ENCODE assay signal across 28 cellular contexts in the genomic region with DNA sequence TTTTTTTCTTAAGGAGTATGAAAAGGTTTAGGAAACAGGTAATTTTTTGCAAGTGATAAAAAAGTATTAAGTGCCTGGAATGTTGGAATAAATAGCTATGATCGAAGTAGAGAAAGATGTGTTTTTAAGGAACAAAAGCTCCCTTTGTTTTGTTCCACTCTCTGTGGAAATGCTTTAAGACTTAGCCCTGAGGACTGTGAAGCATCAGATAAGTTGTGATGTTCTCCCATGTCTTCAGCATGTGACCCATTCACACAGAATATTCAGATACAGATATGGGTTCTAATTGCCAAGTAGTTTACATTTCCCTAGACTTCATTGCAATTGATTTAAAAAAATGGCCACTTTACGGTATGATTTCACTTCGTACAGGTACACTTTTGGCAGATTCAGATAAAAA.
"Had no signal": no experiment of that assay in that cellular context is flagged by ENCODE, and none has a peak within 500 bp of the region (broad histone marks: within the 10 kb centered on the region; RNA-seq: fewer than 3 reads in every experiment).

No MANE protein-coding gene starts in this region.

- H3K27me3 Mint-ChIP-seq: activated CD4-positive, alpha-beta memory T cell treated with anti-CD3 and anti-CD28 coated beads for 36 hours; activated CD4-positive, alpha-beta T cell treated with anti-CD3 and anti-CD28 coated beads for 36 hours; activated CD4-positive, alpha-beta T cell treated with anti-CD3 and anti-CD28 coated beads, Interleukin-2, amount 10 ng/mL, durations not matched to agents 24 days and 14 days; activated naive CD4-positive, alpha-beta T cell treated with anti-CD3 and anti-CD28 coated beads, Interleukin-2, amount 10 ng/mL, durations not matched to agents 7 days and 5 days; activated naive CD8-positive, alpha-beta T cell treated with anti-CD3 and anti-CD28 coated beads, Interleukin-2, amount 10 ng/mL, durations not matched to agents 7 days and 5 days; activated T-cell treated with anti-CD3 and anti-CD28 coated beads, Interleukin-2, amount 50 U/mL, for 24 hours had no signal

- H3K9me3 Mint-ChIP-seq: activated CD4-positive, alpha-beta memory T cell treated with anti-CD3 and anti-CD28 coated beads for 36 hours; activated CD4-positive, alpha-beta T cell treated with anti-CD3 and anti-CD28 coated beads, Interleukin-2, amount 10 ng/mL, durations not matched to agents 24 days and 14 days; activated naive CD4-positive, alpha-beta T cell treated with anti-CD3 and anti-CD28 coated beads, Interleukin-2, amount 10 ng/mL, durations not matched to agents 7 days and 5 days; activated naive CD4-positive, alpha-beta T cell treated with anti-CD3 and anti-CD28 coated beads, Interleukin-2, amount 50 U/mL, for 72 hours; activated naive CD8-positive, alpha-beta T cell treated with anti-CD3 and anti-CD28 coated beads, Interleukin-2, amount 10 ng/mL, durations not matched to agents 7 days and 5 days; activated T-cell treated with anti-CD3 and anti-CD28 coated beads, Interleukin-2, amount 50 U/mL, for 24 hours; activated T-cell treated with anti-CD3 and anti-CD28 coated beads, Interleukin-2, amount 50 U/mL, for 72 hours had no signal

- DNase-seq: activated CD4-positive, alpha-beta memory T cell treated with anti-CD3 and anti-CD28 coated beads for 36 hours; activated CD4-positive, alpha-beta T cell treated with anti-CD3 and anti-CD28 coated beads for 36 hours; activated CD4-positive, alpha-beta T cell treated with anti-CD3 and anti-CD28 coated beads, Interleukin-2, amount 10 ng/mL, durations not matched to agents 24 days and 14 days; activated CD4-positive, CD25-positive, alpha-beta regulatory T cell; activated CD4-positive, CD25-positive, alpha-beta regulatory T cell treated with anti-CD3 and anti-CD28 coated beads, Interleukin-2, amount 50 U/mL, for 72 hours; activated CD8-positive, alpha-beta memory T cell treated with anti-CD3 and anti-CD28 coated beads, Interleukin-2, amount 50 U/mL, for 48 hours; activated gamma-delta T cell; activated naive CD4-positive, alpha-beta T cell; activated naive CD4-positive, alpha-beta T cell treated with anti-CD3 and anti-CD28 coated beads, Interleukin-2, amount 10 ng/mL, durations not matched to agents 7 days and 5 days; activated naive CD8-positive, alpha-beta T cell treated with anti-CD3 and anti-CD28 coated beads, Interleukin-2, amount 10 ng/mL, durations not matched to agents 7 days and 5 days; activated T-cell treated with anti-CD3 and anti-CD28 coated beads for 4 hours; activated T-cell treated with anti-CD3 and anti-CD28 coated beads, Interleukin-2, amount 50 U/mL, for 24 hours; activated T-cell treated with anti-CD3 and anti-CD28 coated beads, Interleukin-2, amount 50 U/mL, for 72 hours; amniotic stem cell; anterior cingulate cortex; brain microvascular endothelial cell; central memory CD4-positive, alpha-beta T cell; cerebellar nuclear complex; colonic mucosa; effector CD8-positive, alpha-beta T cell; esophagus squamous epithelium; head of caudate nucleus; T-helper 2 cell had no signal

- H3K36me3 Mint-ChIP-seq: activated CD4-positive, alpha-beta memory T cell treated with anti-CD3 and anti-CD28 coated beads for 36 hours; activated naive CD4-positive, alpha-beta T cell treated with anti-CD3 and anti-CD28 coated beads, Interleukin-2, amount 10 ng/mL, durations not matched to agents 7 days and 5 days; activated naive CD4-positive, alpha-beta T cell treated with anti-CD3 and anti-CD28 coated beads, Interleukin-2, amount 50 U/mL, for 72 hours had no signal

- H3K4me3 Mint-ChIP-seq: activated CD4-positive, alpha-beta memory T cell treated with anti-CD3 and anti-CD28 coated beads for 36 hours; activated CD4-positive, alpha-beta T cell treated with anti-CD3 and anti-CD28 coated beads for 36 hours; activated CD4-positive, alpha-beta T cell treated with anti-CD3 and anti-CD28 coated beads, Interleukin-2, amount 10 ng/mL, durations not matched to agents 24 days and 14 days; activated naive CD4-positive, alpha-beta T cell treated with anti-CD3 and anti-CD28 coated beads, Interleukin-2, amount 10 ng/mL, durations not matched to agents 7 days and 5 days; activated naive CD8-positive, alpha-beta T cell treated with anti-CD3 and anti-CD28 coated beads, Interleukin-2, amount 10 ng/mL, durations not matched to agents 7 days and 5 days; activated T-cell treated with anti-CD3 and anti-CD28 coated beads, Interleukin-2, amount 50 U/mL, for 24 hours; activated T-cell treated with anti-CD3 and anti-CD28 coated beads, Interleukin-2, amount 50 U/mL, for 72 hours had no signal

- FAIRE-seq: astrocyte, endometrium, endothelial cell of umbilical vein, frontal cortex had no signal

- ATAC-seq: activated CD4-positive, alpha-beta T cell treated with anti-CD3 and anti-CD28 coated beads for 36 hours; activated naive CD4-positive, alpha-beta T cell treated with anti-CD3 and anti-CD28 coated beads, Interleukin-2, amount 50 U/mL, for 72 hours; activated T-cell treated with anti-CD3 and anti-CD28 coated beads, Interleukin-2, amount 50 U/mL, for 72 hours had no signal

- H3K4me1 Mint-ChIP-seq: activated CD4-positive, alpha-beta T cell treated with anti-CD3 and anti-CD28 coated beads for 36 hours; activated naive CD4-positive, alpha-beta T cell treated with anti-CD3 and anti-CD28 coated beads, Interleukin-2, amount 10 ng/mL, durations not matched to agents 7 days and 5 days; activated naive CD8-positive, alpha-beta T cell treated with anti-CD3 and anti-CD28 coated beads, Interleukin-2, amount 10 ng/mL, durations not matched to agents 7 days and 5 days had no signal

- H3K27ac Mint-ChIP-seq: activated CD4-positive, alpha-beta memory T cell treated with anti-CD3 and anti-CD28 coated beads for 36 hours; activated CD4-positive, alpha-beta T cell treated with anti-CD3 and anti-CD28 coated beads for 36 hours; activated CD4-positive, alpha-beta T cell treated with anti-CD3 and anti-CD28 coated beads, Interleukin-2, amount 10 ng/mL, durations not matched to agents 24 days and 14 days; activated naive CD4-positive, alpha-beta T cell treated with anti-CD3 and anti-CD28 coated beads, Interleukin-2, amount 10 ng/mL, durations not matched to agents 7 days and 5 days; activated naive CD4-positive, alpha-beta T cell treated with anti-CD3 and anti-CD28 coated beads, Interleukin-2, amount 50 U/mL, for 72 hours; activated naive CD8-positive, alpha-beta T cell treated with anti-CD3 and anti-CD28 coated beads, Interleukin-2, amount 10 ng/mL, durations not matched to agents 7 days and 5 days; activated T-cell treated with anti-CD3 and anti-CD28 coated beads, Interleukin-2, amount 50 U/mL, for 24 hours; activated T-cell treated with anti-CD3 and anti-CD28 coated beads, Interleukin-2, amount 50 U/mL, for 72 hours had no signal
